20 cellular contexts compared by ENCODE assay signal in genomic region chr17:41523787-41524186, GRCh38. TPM values are rescaled to one million over a fixed set of nuclear protein-coding genes. Genes with fewer than 3 reads are reported as not detected.
DNase-seq lines count a peak whose midpoint lies in the region; ATAC-seq and TF ChIP-seq lines count a peak whose summit lies in the region.
"Had no signal": no experiment of that assay in that cellular context is flagged by ENCODE, and none has a peak within 500 bp of the region (broad histone marks: within the 10 kb centered on the region; RNA-seq: fewer than 3 reads in every experiment).

No MANE protein-coding gene starts in this region.

- intact Hi-C loops in PC-3 (cut with micrococcal nuclease) (loop anchor here (10.0 kb wide), 1 partner anchor 119 kb away; no protein-coding TSS in a partner anchor), stomach (cut with DNase I; ENCODE audit: low total_unique reads) (no loop called here)

- H3K9me3 ChIP-seq in PC-3 (ENCODE audit: low read length) (no peaks in the 10 kb centered on the region), stomach (no peaks in the 10 kb centered on the region)

- CTCF ChIA-PET in PC-3 (lab: Charles Lee): no interaction called here

- H3K27me3 Mint-ChIP-seq in HFFc6 (ENCODE audit: insufficient read depth) (peaks cover 2% of the 10 kb centered on the region; the same call in 1 of the 2 replicates), endothelial cell (ENCODE audit: unreplicated experiment) (peaks cover 8% of the 10 kb centered on the region)

- BruUV-seq in PC-3 (replicated peaks; lab: Mats Ljungman, UMichigan): TSS peak; percentile 7

- no peak overlapping the region for H2AFZ ChIP-seq in PC-3 (ENCODE audit: low read length)

- TF ChIP-seq POLR2A in stomach (IDR thresholded peaks at IDR 0.05): no peak

- TF ChIP-seq CTCF in HFFc6 (IDR thresholded peaks at IDR 0.05) (no peak), PC-3 (conservative IDR thresholded peaks at IDR 0.05; ENCODE audit: low read depth, low read length) (no peak), stomach (IDR thresholded peaks at IDR 0.05) (no peak), endothelial cell (IDR thresholded peaks at IDR 0.05; ENCODE audit: unreplicated experiment) (no peak)

- peaks cover 49% of the 10 kb centered on the region for H3K4me1 Mint-ChIP-seq in HFFc6 (ENCODE audit: low read depth)
- no peaks in the 10 kb centered on the region for H3K4me1 Mint-ChIP-seq in endothelial cell (ENCODE audit: unreplicated experiment)
- H3K4me1 Mint-ChIP-seq: activated T-helper 17 cell treated with anti-CD3 and anti-CD28 coated beads, Interleukin-2, amount 50 U/mL, for 72 hours had no signal

- peaks cover 18% of the 10 kb centered on the region for H3F3A ChIP-seq in PC-3 (ENCODE audit: low read length, unreplicated experiment)

- POLR2A ChIA-PET in PC-3 (lab: Charles Lee; ENCODE audit: unreplicated experiment): no interaction called here

- H3K36me3 ChIP-seq in PC-3 (ENCODE audit: low read depth, low read length) (peaks cover 27% of the 10 kb centered on the region), stomach (peaks cover 0 to 20% (median 16%) of the 10 kb centered on the region in 4 donors)

- peak overlapping the region; percentile 94 for H3K4me2 ChIP-seq in PC-3 (ENCODE audit: low read length)

- peak overlapping the region; percentile 13; the same call in 1 of the 2 replicates for H3K4me3 ChIP-seq in PC-3 (ENCODE audit: low read length)
- H3K4me3 ChIP-seq in stomach: peak overlapping the region in 2 of 4 donors; percentile 58 to 63

- no peaks in the 10 kb centered on the region for H3K27me3 ChIP-seq in PC-3 (ENCODE audit: low read length)
- peaks cover 0 to 45% (median 22%) of the 10 kb centered on the region in 3 donors for H3K27me3 ChIP-seq in stomach

- H3K9ac ChIP-seq in PC-3 (ENCODE audit: low read length): no peak overlapping the region

- H3K36me3 Mint-ChIP-seq in HFFc6 (ENCODE audit: low read depth) (no peaks in the 10 kb centered on the region), endothelial cell (ENCODE audit: low read depth, unreplicated experiment) (no peaks in the 10 kb centered on the region)
- H3K36me3 Mint-ChIP-seq: natural killer cell had no signal

- H3K4me3 Mint-ChIP-seq in HFFc6 (no peak overlapping the region), endothelial cell (ENCODE audit: unreplicated experiment) (no peak overlapping the region)
- H3K4me3 Mint-ChIP-seq: activated T-helper 17 cell treated with anti-CD3 and anti-CD28 coated beads, Interleukin-2, amount 50 U/mL, for 72 hours; effector memory CD8-positive, alpha-beta T cell; natural killer cell had no signal

- H3K27ac ChIP-seq in PC-3 (ENCODE audit: low read length) (peak overlapping the region; percentile 97), epithelial cell of prostate (peak overlapping the region; percentile 98), stomach (peak overlapping the region in 2 of 5 donors; percentile 7 to 73)
- H3K27ac ChIP-seq: VCaP had no signal

- H3K4me1 ChIP-seq in PC-3 (ENCODE audit: insufficient read depth, low read length) (peaks cover 66% of the 10 kb centered on the region), stomach (peaks cover 12 to 69% (median 47%) of the 10 kb centered on the region in 4 donors)

- TF ChIP-seq EP300 in stomach (IDR thresholded peaks at IDR 0.05): no peak

- no peak for DNase-seq in HFFc6
- no peak for DNase-seq in PC-3
- DNase-seq in epithelial cell of prostate (ENCODE audit: low read depth, low spot score): no peak
- DNase-seq in stomach: peak; percentile 43
- no peak for DNase-seq in endothelial cell (ENCODE audit: low spot score)
- no peak for DNase-seq in stimulated activated naive CD8-positive, alpha-beta T cell treated with anti-CD3 and anti-CD28 coated beads, Interleukin-15, Interleukin-2, amounts not matched to agents 100 U/mL and 50 U/mL, for 24 hours
- DNase-seq: C1 segment of cervical spinal cord; central memory CD4-positive, alpha-beta T cell; effector memory CD8-positive, alpha-beta T cell; foreskin melanocyte; KG1; natural killer cell; NCI-H1417 treated with DMSO at 0.1 percent for 48 hours had no signal

- H3K9me3 Mint-ChIP-seq in HFFc6: no peaks in the 10 kb centered on the region
- H3K9me3 Mint-ChIP-seq in endothelial cell (ENCODE audit: unreplicated experiment): no peaks in the 10 kb centered on the region
- H3K9me3 Mint-ChIP-seq: activated T-helper 17 cell treated with anti-CD3 and anti-CD28 coated beads, Interleukin-2, amount 50 U/mL, for 72 hours; effector memory CD8-positive, alpha-beta T cell; natural killer cell had no signal

- WGBS in stomach, 5 donors: 39 to 62% (median 42%) methylated on average over 19 of the region's 19 CpGs

- H3K79me2 ChIP-seq in PC-3 (ENCODE audit: low read length): peaks cover 40% of the 10 kb centered on the region

- H3K27ac Mint-ChIP-seq in HFFc6: peak overlapping the region; percentile 14
- no peak overlapping the region for H3K27ac Mint-ChIP-seq in endothelial cell (ENCODE audit: unreplicated experiment)
- H3K27ac Mint-ChIP-seq: activated T-helper 17 cell treated with anti-CD3 and anti-CD28 coated beads, Interleukin-2, amount 50 U/mL, for 72 hours; natural killer cell had no signal

- no peaks in the 10 kb centered on the region for H3K9me2 ChIP-seq in PC-3 (replicated peaks; ENCODE audit: low read length)

- peaks cover 17% of the 10 kb centered on the region for H4K20me1 ChIP-seq in PC-3 (ENCODE audit: low read length)

- ATAC-seq in PC-3: no peak
- ATAC-seq in stimulated activated naive CD8-positive, alpha-beta T cell treated with anti-CD3 and anti-CD28 coated beads, Interleukin-15, Interleukin-2, amounts not matched to agents 100 U/mL and 50 U/mL, for 24 hours: no peak
- no peak for ATAC-seq in GM21423 (IDR thresholded peaks at IDR 0.05; ENCODE audit: unreplicated experiment)
- ATAC-seq: activated T-helper 17 cell treated with anti-CD3 and anti-CD28 coated beads, Interleukin-2, amount 50 U/mL, for 72 hours; effector memory CD8-positive, alpha-beta T cell; natural killer cell had no signal

RNA-seq across cellular contexts. Expression of gene KRT19, which starts 4.3 kb away (rescaled TPM):
- 100 to 1,000 TPM in 2 of 6 experiments, 10 to 100 TPM in 4; 45.7 to 244 (median 50.6) TPM for total RNA-seq in HFFc6 (2021; fragmentation: NEBNext Ultra II Directional; extraction: Animal tissue kit (Norgen Biotek cat#: 25700))
- total RNA-seq in PC-3 (2014; rRNA removed) (2,299 and 2,451 TPM in 2 replicates), stomach (1,000 to 10,000 TPM in 1 of 5 donors, 100 to 1,000 TPM in 4; 218 to 2,364 (median 659) TPM), endothelial cell (ENCODE audit: unreplicated experiment) (4.5 TPM)
- polyA plus RNA-seq in stomach: 1,000 to 10,000 TPM in 1 of 3 donors, 100 to 1,000 TPM in 2; 431 to 1,737 (median 761) TPM
- total RNA-seq: activated T-helper 17 cell treated with anti-CD3 and anti-CD28 coated beads, Interleukin-2, amount 50 U/mL, for 72 hours; G401; natural killer cell had no signal

RNA-seq across cellular contexts. Expression of gene KRT15, which starts 5.1 kb away (rescaled TPM):
- total RNA-seq in HFFc6 (2021; fragmentation: NEBNext Ultra II Directional; extraction: Animal tissue kit (Norgen Biotek cat#: 25700)): 1 to 10 TPM; 5.0 to 8.6 (median 6.9) TPM
- total RNA-seq in PC-3 (2014; rRNA removed) (121 and 144 TPM in 2 replicates), stomach (1 to 10 TPM in 4 of 5 donors, not detected in 1; 1.6 to 9.4 (median 2.4) TPM), endothelial cell (ENCODE audit: unreplicated experiment) (not detected)
- 1,000 to 10,000 TPM in 1 of 3 donors, 1 to 10 TPM in 2; 1.4 to 3,416 (median 4.7) TPM for polyA plus RNA-seq in stomach
- total RNA-seq: activated T-helper 17 cell treated with anti-CD3 and anti-CD28 coated beads, Interleukin-2, amount 50 U/mL, for 72 hours; G401; liver; natural killer cell had no signal

RNA-seq across cellular contexts. Expression of gene KRT13, which starts 18.4 kb away (rescaled TPM):
- not detected for total RNA-seq in HFFc6 (2021; fragmentation: NEBNext Ultra II Directional; extraction: Animal tissue kit (Norgen Biotek cat#: 25700))
- total RNA-seq in PC-3 (2014; rRNA removed) (1.4 TPM in 2 replicates), stomach (10 to 100 TPM in 2 of 5 donors, 1 to 10 TPM in 2, not detected in 1; 2.2 to 43.8 (median 11.1) TPM), endothelial cell (ENCODE audit: unreplicated experiment) (not detected)
- polyA plus RNA-seq in stomach: over 10,000 TPM in 1 of 3 donors, 10 to 100 TPM in 1, 1 to 10 TPM in 1; 1.1 to 12,460 (median 41.1) TPM
- total RNA-seq: activated T-helper 17 cell treated with anti-CD3 and anti-CD28 coated beads, Interleukin-2, amount 50 U/mL, for 72 hours; G401; natural killer cell; pulmonary artery endothelial cell had no signal

RNA-seq across cellular contexts. Expression of gene KRT36, which starts 34.1 kb away (rescaled TPM):
- not detected for total RNA-seq in HFFc6 (2021; fragmentation: NEBNext Ultra II Directional; extraction: Animal tissue kit (Norgen Biotek cat#: 25700))
- total RNA-seq in PC-3 (2014; rRNA removed) (not detected in 2 replicates), stomach (not detected), endothelial cell (ENCODE audit: unreplicated experiment) (not detected)
- polyA plus RNA-seq in stomach: not detected
- total RNA-seq: activated T-helper 17 cell treated with anti-CD3 and anti-CD28 coated beads, Interleukin-2, amount 50 U/mL, for 72 hours; G401; natural killer cell; pulmonary artery endothelial cell had no signal
- polyA plus RNA-seq: adipose tissue, liver had no signal

RNA-seq across cellular contexts. Expression of gene KRT35, which starts 42.8 kb away (rescaled TPM):
- not detected for total RNA-seq in HFFc6 (2021; fragmentation: NEBNext Ultra II Directional; extraction: Animal tissue kit (Norgen Biotek cat#: 25700))
- total RNA-seq in PC-3 (2014; rRNA removed) (not detected in 2 replicates), stomach (not detected), endothelial cell (ENCODE audit: unreplicated experiment) (not detected)
- polyA plus RNA-seq in stomach: not detected
- total RNA-seq: activated T-helper 17 cell treated with anti-CD3 and anti-CD28 coated beads, Interleukin-2, amount 50 U/mL, for 72 hours; G401; liver; natural killer cell; pulmonary artery endothelial cell had no signal
- polyA plus RNA-seq: adipose tissue, liver had no signal

Comparison
In these comparisons a context has a peak if more than half of its experiments do, and no peak if none do; other contexts are left out.
1. RNA of gene KRT15, which starts 5.1 kb away (total RNA-seq): 121 to 144 TPM in PC-3; 5.0 to 8.6 TPM in HFFc6, 1.6 to 9.4 TPM in stomach and not detected in endothelial cell (single experiment); every median in the first group is over 10 times any median in the second.